In genomic region chr18:31516432-31516831, GRCh38 we compare ENCODE assay signal across 21 cellular contexts. TPM values are rescaled to one million over a fixed set of nuclear protein-coding genes. Genes with fewer than 3 reads are reported as not detected.
A peak's percentile ranks its signal among the peaks of the same experiment; 100 is the strongest.
DNase-seq lines count a peak whose midpoint lies in the region; FAIRE-seq and TF ChIP-seq lines count a peak whose summit lies in the region.
"Had no signal": no experiment of that assay in that cellular context is flagged by ENCODE, and none has a peak within 500 bp of the region (broad histone marks: within the 10 kb centered on the region; RNA-seq: fewer than 3 reads in every experiment).

No MANE protein-coding gene starts in this region.

- no peaks in the 10 kb centered on the region for H3K27me3 Mint-ChIP-seq in neural progenitor cell (ENCODE audit: insufficient read depth, low read depth)

- no peaks in the 10 kb centered on the region for H3K36me3 ChIP-seq in bronchial epithelial cell (ENCODE audit: control insufficient read depth, insufficient read depth, low read length)
- H3K36me3 ChIP-seq in neural progenitor cell: peaks cover 9% of the 10 kb centered on the region
- H3K36me3 ChIP-seq: BLaER1, MG63, SJCRH30 had no signal

- no peak overlapping the region for H2AFZ ChIP-seq in neural progenitor cell (replicated peaks)

- in situ Hi-C loops in G401 (cut with HindIII; ENCODE audit: low sequenced_read_pairs): no loop called here

- H3K27me3 ChIP-seq in bronchial epithelial cell (ENCODE audit: control insufficient read depth, insufficient read depth, low read length) (no peaks in the 10 kb centered on the region), neural progenitor cell (no peaks in the 10 kb centered on the region)
- H3K27me3 ChIP-seq: BLaER1, MG63, SJCRH30 had no signal

- no peaks in the 10 kb centered on the region for H3K9me3 ChIP-seq in neural progenitor cell (ENCODE audit: low read depth)
- H3K9me3 ChIP-seq: BLaER1, MG63, SJCRH30 had no signal

- peak; percentile 28 for FAIRE-seq in bronchial epithelial cell (lab: Jason Lieb, UNC)
- FAIRE-seq: G401.6 had no signal

- H3K4me2 ChIP-seq in neural progenitor cell: no peak overlapping the region
- H3K4me2 ChIP-seq: BLaER1 had no signal

- DNase-seq in G401 (ENCODE audit: low spot score): peak; percentile 76
- DNase-seq in NCI-H2171 treated with DMSO at 0.1 percent for 48 hours (lab: John Stamatoyannopoulos, UW): peak; percentile 82
- DNase-seq in bronchial epithelial cell (ENCODE audit: low read depth): no peak
- peak; percentile 14 for DNase-seq in neural progenitor cell (ENCODE audit: low spot score)
- DNase-seq in germinal center (ENCODE audit: low spot score): no peak
- no peak for DNase-seq in NCI-H2081 (lab: John Stamatoyannopoulos, UW)
- no peak for DNase-seq in NK-92 (lab: John Stamatoyannopoulos, UW; ENCODE audit: unreplicated experiment)
- DNase-seq: Calu3; CD8-positive, alpha-beta T cell; DND-41; H9; MG63; NCI-H1048; NCI-H1436; NCI-H2107; NCI-H446 treated with DMSO at 0.1 percent for 48 hours; SJCRH30 had no signal

- no peaks in the 10 kb centered on the region for H3K9me3 Mint-ChIP-seq in neural progenitor cell
- H3K9me3 Mint-ChIP-seq: CD8-positive, alpha-beta T cell; H9; T-helper 1 cell treated with Interleukin-12 subunit alpha and Interleukin-12 subunit beta and Interleukin-4 antibody, amounts not matched to agents 30 μg/mL and 1 μg/mL, for 36 hours had no signal

- no peak overlapping the region for H3K27ac ChIP-seq in neural progenitor cell
- H3K27ac ChIP-seq: BLaER1, SJCRH30 had no signal

- TF ChIP-seq CTCF in bronchial epithelial cell (IDR thresholded peaks at IDR 0.05; ENCODE audit: insufficient read depth, low read length, severe bottlenecking) (no peak), neural progenitor cell (IDR thresholded peaks at IDR 0.05) (no peak)

- no peak overlapping the region for H3K27ac Mint-ChIP-seq in neural progenitor cell
- H3K27ac Mint-ChIP-seq: CD8-positive, alpha-beta T cell; H9; T-helper 1 cell treated with Interleukin-12 subunit alpha and Interleukin-12 subunit beta and Interleukin-4 antibody, amounts not matched to agents 30 μg/mL and 1 μg/mL, for 36 hours had no signal

- H3K36me3 Mint-ChIP-seq in neural progenitor cell: peaks cover 2% of the 10 kb centered on the region
- H3K36me3 Mint-ChIP-seq: CD8-positive, alpha-beta T cell had no signal

- H3K4me1 Mint-ChIP-seq in neural progenitor cell: no peaks in the 10 kb centered on the region

- H3K4me3 Mint-ChIP-seq in neural progenitor cell: no peak overlapping the region
- H3K4me3 Mint-ChIP-seq: CD8-positive, alpha-beta T cell; H9; T-helper 1 cell treated with Interleukin-12 subunit alpha and Interleukin-12 subunit beta and Interleukin-4 antibody, amounts not matched to agents 30 μg/mL and 1 μg/mL, for 36 hours had no signal

- H3K4me3 ChIP-seq in bronchial epithelial cell (ENCODE audit: low read depth, low read length) (no peak overlapping the region), neural progenitor cell (no peak overlapping the region)
- H3K4me3 ChIP-seq: BLaER1, MG63, SJCRH30 had no signal

- H3K79me2 ChIP-seq in neural progenitor cell (ENCODE audit: low read depth): peaks cover 64% of the 10 kb centered on the region

- H3K4me1 ChIP-seq in neural progenitor cell: no peaks in the 10 kb centered on the region
- H3K4me1 ChIP-seq: BLaER1, SJCRH30 had no signal

- H4K20me1 ChIP-seq in neural progenitor cell (ENCODE audit: low read depth): peaks cover 13% of the 10 kb centered on the region
- H4K20me1 ChIP-seq: BLaER1 had no signal

- no peak overlapping the region for H3K9ac ChIP-seq in neural progenitor cell
- H3K9ac ChIP-seq: BLaER1 had no signal

- H3F3A ChIP-seq in neural progenitor cell (ENCODE audit: low read depth): no peaks in the 10 kb centered on the region

RNA-seq across cellular contexts. Expression of gene DSG2, which starts 18.5 kb away (rescaled TPM):
- 1.4 TPM in 1 of 2 replicates, not detected in the other for total RNA-seq in G401 (2014; rRNA removed; shearing (Covaris generic))
- 91.5 and 110 TPM in 2 replicates for total RNA-seq in bronchial epithelial cell
- total RNA-seq in neural progenitor cell (ENCODE audit: low replicate concordance): 50.5 and 65.6 TPM in 2 replicates
- total RNA-seq: A673; CD8-positive, alpha-beta T cell had no signal

Comparison
In these comparisons a context has a peak if more than half of its experiments do, and no peak if none do; other contexts are left out.
1. DNase-seq: peak in G401 (single experiment), NCI-H2171 treated with DMSO at 0.1 percent for 48 hours (single experiment) and neural progenitor cell (single experiment); none in bronchial epithelial cell (single experiment), germinal center (single experiment), NCI-H2081 (0 of 2) and NK-92 (single experiment).
2. RNA of gene DSG2, which starts 18.5 kb away (total RNA-seq): 91.5 to 110 TPM in bronchial epithelial cell and 50.5 to 65.6 TPM in neural progenitor cell; 1.4 TPM in G401; every median in the first group is over 10 times any median in the second.